Comparison of ENCODE assay signal across 19 cellular contexts in genomic region chr19:3442487-3443071, GRCh38. TPM values are rescaled to one million over a fixed set of nuclear protein-coding genes. Genes with fewer than 3 reads are reported as not detected.
DNase-seq lines count a peak whose midpoint lies in the region; ATAC-seq and TF ChIP-seq lines count a peak whose summit lies in the region.
"Had no signal": no experiment of that assay in that cellular context is flagged by ENCODE, and none has a peak within 500 bp of the region (broad histone marks: within the 10 kb centered on the region; RNA-seq: fewer than 3 reads in every experiment).

No MANE protein-coding gene starts in this region.

- CTCF ChIA-PET in WTC11 (lab: Charles Lee): interaction anchor here (0.6 to 4.0 kb wide), 6 partner anchors 11 to 164 kb away, joined by 4 to 21 read pairs (median 4); no protein-coding TSS in a partner anchor

- H3K27me3 ChIP-seq in gastroesophageal sphincter (no peaks in the 10 kb centered on the region), psoas muscle (ENCODE audit: insufficient read depth in 3 of 3, low read length in 2 of 3) (no peaks in the 10 kb centered on the region), vagina (no peaks in the 10 kb centered on the region)
- H3K27me3 ChIP-seq: SJSA1 had no signal

- no peak overlapping the region for H3K4me3 Mint-ChIP-seq in WTC11
- H3K4me3 Mint-ChIP-seq: CD4-positive, alpha-beta T cell had no signal

- no CpG with 5 or more reads among the region's 15 CpGs for WGBS in gastroesophageal sphincter (ENCODE audit: low coverage in 1 of 2), 2 donors
- WGBS in psoas muscle, 3 donors: 48 to 68% (median 55%) methylated on average over 15 of the region's 15 CpGs

- no peaks in the 10 kb centered on the region for H3K36me3 Mint-ChIP-seq in WTC11

- TF ChIP-seq CTCF in WTC11 (IDR thresholded peaks at IDR 0.05) (no peak), gastroesophageal sphincter (IDR thresholded peaks at IDR 0.05) (no peak), psoas muscle (IDR thresholded peaks at IDR 0.05) (no peak), vagina (IDR thresholded peaks at IDR 0.05) (no peak)

- no peak for TF ChIP-seq EP300 in gastroesophageal sphincter (IDR thresholded peaks at IDR 0.05)

- H3K27ac Mint-ChIP-seq in WTC11: no peak overlapping the region
- H3K27ac Mint-ChIP-seq: CD4-positive, alpha-beta T cell had no signal

- peaks cover 12% of the 10 kb centered on the region for H3K4me1 Mint-ChIP-seq in WTC11

- no peak for ATAC-seq in WTC11
- no peak for ATAC-seq in gastroesophageal sphincter
- ATAC-seq in psoas muscle: peak; percentile 15 to 38 (median 26)

- no peaks in the 10 kb centered on the region for H3K9me3 ChIP-seq in gastroesophageal sphincter
- no peaks in the 10 kb centered on the region for H3K9me3 ChIP-seq in psoas muscle
- H3K9me3 ChIP-seq in vagina: no peaks in the 10 kb centered on the region
- H3K9me3 ChIP-seq: HAP-1, SJSA1 had no signal

- intact Hi-C loops in psoas muscle (cut with DNase I) (no loop called here), vagina (cut with DNase I) (no loop called here)

- peaks cover 0 to 92% of the 10 kb centered on the region in 2 donors for H3K36me3 ChIP-seq in gastroesophageal sphincter
- peaks cover 0 to 65% of the 10 kb centered on the region in 2 donors for H3K36me3 ChIP-seq in psoas muscle (ENCODE audit: insufficient read depth in 1 of 2, low read depth in 1 of 2)
- H3K36me3 ChIP-seq in vagina: peaks cover 0 to 15% of the 10 kb centered on the region in 2 donors

- H3K27ac ChIP-seq in gastroesophageal sphincter: peak overlapping the region in 3 of 4 donors; percentile 64 to 82 (median 68)
- peak overlapping the region; percentile 71 for H3K27ac ChIP-seq in psoas muscle
- peak overlapping the region; percentile 66 for H3K27ac ChIP-seq in vagina
- H3K27ac ChIP-seq: SJSA1 had no signal

- peaks cover 0 to 72% (median 29%) of the 10 kb centered on the region in 3 donors for H3K4me1 ChIP-seq in gastroesophageal sphincter
- H3K4me1 ChIP-seq in psoas muscle: peaks cover 55% of the 10 kb centered on the region
- H3K4me1 ChIP-seq in vagina: peaks cover 33% of the 10 kb centered on the region
- H3K4me1 ChIP-seq: HAP-1, SJSA1 had no signal

- POLR2A ChIA-PET in WTC11 (lab: Charles Lee): no interaction called here

- no peaks in the 10 kb centered on the region for H3K9me3 Mint-ChIP-seq in WTC11
- H3K9me3 Mint-ChIP-seq: CD4-positive, alpha-beta T cell had no signal

- no peaks in the 10 kb centered on the region for H3K27me3 Mint-ChIP-seq in WTC11 (ENCODE audit: low read depth)
- H3K27me3 Mint-ChIP-seq: CD4-positive, alpha-beta T cell had no signal

- H3K4me3 ChIP-seq in gastroesophageal sphincter: no peak overlapping the region
- no peak overlapping the region for H3K4me3 ChIP-seq in psoas muscle
- H3K4me3 ChIP-seq in vagina: no peak overlapping the region
- H3K4me3 ChIP-seq: HAP-1, SJSA1 had no signal

- DNase-seq in WTC11 (ENCODE audit: low spot score) (no peak), psoas muscle (no peak), vagina (ENCODE audit: extremely low spot score in 2 of 2) (no peak), epidermal melanocyte (ENCODE audit: insufficient read length, low spot score) (no peak), HK-2 (ENCODE audit: unreplicated experiment) (no peak)
- no peak for DNase-seq in stimulated activated CD4-positive, alpha-beta T cell treated with anti-CD3 and anti-CD28 coated beads, Interleukin-4, amount 100 ng/mL, for 1 hour
- DNase-seq: Calu3; CD4-positive, alpha-beta T cell; DMS53; MV-4-11; NCI-H1417 treated with DMSO at 0.1 percent for 48 hours; NCI-H2029; NCI-H2171 treated with DMSO at 0.1 percent for 48 hours; NCI-H774 had no signal

- no peak for TF ChIP-seq POLR2A in gastroesophageal sphincter (IDR thresholded peaks at IDR 0.05)
- no peak for TF ChIP-seq POLR2A in vagina (IDR thresholded peaks at IDR 0.05)

TF ChIP-seq in WTC11, 78 proteins besides CTCF, POLR2A, EP300 and RAD21:
- 0 out of 2 replicates have a peak, but pooled peaks have one; percentile 15 for TF ChIP-seq GTF2I (CRISPR knock-in tag; conservative IDR thresholded peaks at IDR 0.05)
- TF ChIP-seq KAT7 (CRISPR knock-in tag; IDR thresholded peaks at IDR 0.05; ENCODE audit: borderline replicate concordance): no peak

RNA-seq across cellular contexts. Expression of gene SMIM24, which starts 37.7 kb away (rescaled TPM):
- total RNA-seq in WTC11 (2021) (2.8 to 9.9 TPM (median 7.4 TPM) in 3 replicates), gastroesophageal sphincter (not detected), psoas muscle (not detected), vagina (not detected)
- under 1 TPM; 0.10 to 0.53 (median 0.49) TPM for polyA plus RNA-seq in psoas muscle
- total RNA-seq: CD4-positive, alpha-beta T cell; HT1080; NCI-H460; SJSA1 had no signal

RNA-seq across cellular contexts. Expression of gene SMIM44, which starts 40.7 kb away (rescaled TPM):
- total RNA-seq in WTC11 (2021) (not detected in 3 replicates), gastroesophageal sphincter (not detected), psoas muscle (not detected), vagina (not detected)
- polyA plus RNA-seq in psoas muscle: not detected
- total RNA-seq: Calu3; CD4-positive, alpha-beta T cell; HT1080; NCI-H460; SJSA1 had no signal

RNA-seq across cellular contexts. Expression of gene DOHH, which starts 57.9 kb away (rescaled TPM):
- total RNA-seq in WTC11 (2021) (16.9 to 22.2 TPM (median 18.3 TPM) in 3 replicates), gastroesophageal sphincter (10 to 100 TPM; 16.5 to 30.7 (median 20.3) TPM), psoas muscle (10 to 100 TPM; 11.5 to 21.8 (median 17.1) TPM), vagina (15.0 TPM)
- polyA plus RNA-seq in psoas muscle: 10 to 100 TPM; 22.3 to 54.3 (median 45.3) TPM

Comparison
In these comparisons a context has a peak if more than half of its experiments do, and no peak if none do; other contexts are left out.
1. ATAC-seq: peak in psoas muscle (4 of 4); none in WTC11 (single experiment) and gastroesophageal sphincter (single experiment).
2. Peak in every context shown above with its lines, with median percentiles within 50 percentile points of each other: H3K27ac ChIP-seq.